21 cellular contexts compared by ENCODE assay signal in genomic region chr13:110503979-110504499, GRCh38. TPM values are rescaled to one million over a fixed set of nuclear protein-coding genes. Genes with fewer than 3 reads are reported as not detected.
DNase-seq lines count a peak whose midpoint lies in the region; ATAC-seq, FAIRE-seq and TF ChIP-seq lines count a peak whose summit lies in the region.
"Had no signal": no experiment of that assay in that cellular context is flagged by ENCODE, and none has a peak within 500 bp of the region (broad histone marks: within the 10 kb centered on the region; RNA-seq: fewer than 3 reads in every experiment).

No MANE protein-coding gene starts in this region.

- no peak for FAIRE-seq in GM12878 (lab: Jason Lieb, UNC)
- FAIRE-seq: A204.1, pancreas had no signal

- ATAC-seq in left cardiac atrium (no peak), GM12878 (no peak), HG02870 (IDR thresholded peaks at IDR 0.05; ENCODE audit: unreplicated experiment) (no peak)
- no peak for ATAC-seq in activated CD4-positive, CD25-positive, alpha-beta regulatory T cell treated with anti-CD3 and anti-CD28 coated beads, Interleukin-2, amount 50 U/mL, for 24 hours
- ATAC-seq: pancreas had no signal

- H3K4me2 ChIP-seq in GM12878 (ENCODE audit: control insufficient read depth, insufficient read depth): no peak overlapping the region

- CTCF ChIA-PET in GM12878 (lab: Yijun Ruan, JAX): interaction anchor here (1.4 kb wide), 1 partner anchor 48 kb away, joined by 4 read pairs; no protein-coding TSS in a partner anchor

- SMC1A ChIA-PET in GM12878 (lab: Charles Lee; ENCODE audit: uncharacterized antibody, unreplicated experiment): no interaction called here

- TF ChIP-seq CTCF in left ventricle myocardium inferior (IDR thresholded peaks at IDR 0.05; ENCODE audit: borderline replicate concordance): no peak
- TF ChIP-seq CTCF in GM12878 (IDR thresholded peaks at IDR 0.05 in 2 of 3, conservative IDR thresholded peaks at IDR 0.05 in 1 of 3; ENCODE audit: control insufficient read depth in 2 of 3, extremely low read depth in 1 of 3, insufficient read depth in 1 of 3, low read depth in 3 of 3, low read length in 3 of 3): no peak
- TF ChIP-seq CTCF in tibial artery (IDR thresholded peaks at IDR 0.05): no peak

- RAD21 ChIA-PET in GM12878 (lab: Charles Lee; ENCODE audit: unreplicated experiment): no interaction called here

- in situ Hi-C loops in GM12878 (cut with MboI): no loop called here

- BruUV-seq in GM12878 (replicated peaks; lab: Mats Ljungman, UMichigan): no TSS peak

- POLR2A ChIA-PET in GM12878 (lab: Charles Lee): no interaction called here

- H3K4me1 ChIP-seq in left ventricle myocardium inferior: peaks cover 42% of the 10 kb centered on the region
- H3K4me1 ChIP-seq in GM12878 (ENCODE audit: control insufficient read depth, insufficient read depth, low read length): no peaks in the 10 kb centered on the region; the same call in 1 of the 2 replicates
- H3K4me1 ChIP-seq in mesodermal cell (ENCODE audit: control insufficient read depth, insufficient read depth, low read length, poor library complexity, severe bottlenecking): peaks cover 4% of the 10 kb centered on the region
- H3K4me1 ChIP-seq in tibial artery: peaks cover 0 to 36% (median 22%) of the 10 kb centered on the region in 4 donors

- DNase-seq in left ventricle myocardium inferior: no peak
- DNase-seq in left cardiac atrium: no peak
- no peak for DNase-seq in GM12878 (ENCODE audit: low read depth, low spot score)
- DNase-seq in tibial artery: no peak
- no peak for DNase-seq in KG1 (lab: John Stamatoyannopoulos, UW)
- DNase-seq: activated CD4-positive, alpha-beta memory T cell treated with anti-CD3 and anti-CD28 coated beads for 36 hours; amniotic stem cell; C1 segment of cervical spinal cord; cerebellar nuclear complex; glutamatergic neuron; mammary epithelial cell; naive thymus-derived CD4-positive, alpha-beta T cell; NCI-H2029; NCI-H446 treated with DMSO at 0.1 percent for 48 hours; stimulated activated CD4-positive, alpha-beta T cell treated with anti-CD3 and anti-CD28 coated beads, Interleukin-4, amount 100 ng/mL, for 24 hours; T-helper 1 cell had no signal

- no peak overlapping the region for H2AFZ ChIP-seq in GM12878 (ENCODE audit: control insufficient read depth, low read depth, low read length)

- H3K27me3 ChIP-seq in left ventricle myocardium inferior (ENCODE audit: low read depth) (no peaks in the 10 kb centered on the region), GM12878 (replicated peaks in 1 of 2; ENCODE audit: control insufficient read depth in 2 of 2, insufficient read depth in 2 of 2, low read length in 1 of 2) (no peaks in the 10 kb centered on the region), tibial artery (no peaks in the 10 kb centered on the region)
- H3K27me3 ChIP-seq: pancreas had no signal

- H3K4me3 ChIP-seq in left ventricle myocardium inferior (no peak overlapping the region), GM12878 (no peak overlapping the region), mesodermal cell (ENCODE audit: extremely low read depth, insufficient read depth, low read length, poor library complexity, severe bottlenecking) (no peak overlapping the region), tibial artery (no peak overlapping the region)
- H3K4me3 ChIP-seq: pancreas had no signal

- TF ChIP-seq RAD21 in GM12878 (IDR thresholded peaks at IDR 0.05; ENCODE audit: insufficient read depth, low read depth, low read length): no peak

- H3K27ac ChIP-seq in left ventricle myocardium inferior (replicated peaks): peak overlapping the region; percentile 70
- no peak overlapping the region for H3K27ac ChIP-seq in GM12878 (ENCODE audit: control insufficient read depth, insufficient read depth)
- peak overlapping the region; percentile 16 for H3K27ac ChIP-seq in mesodermal cell (ENCODE audit: low read depth, low read length, severe bottlenecking)
- H3K27ac ChIP-seq in tibial artery: peak overlapping the region; percentile 54 to 62
- H3K27ac ChIP-seq: pancreas had no signal

- no peak for TF ChIP-seq POLR2A in GM12878 (IDR thresholded peaks at IDR 0.05; ENCODE audit: low read depth, low read length)

- no peak for TF ChIP-seq EP300 in GM12878 (IDR thresholded peaks at IDR 0.05; ENCODE audit: borderline replicate concordance in 1 of 2, control insufficient read depth in 1 of 2, low read depth in 2 of 2, low read length in 2 of 2)

- intact Hi-C loops in left ventricle myocardium inferior (cut with micrococcal nuclease) (no loop called here), left cardiac atrium (cut with DNase I) (loop anchor here in 1 of 2 donors (5.0 kb wide), 1 partner anchor 47 kb away; no protein-coding TSS in a partner anchor), GM12878 (cut with micrococcal nuclease; ENCODE audit: unreplicated experiment) (no loop called here), tibial artery (cut with DNase I; ENCODE audit: low total_unique reads) (loop anchor here (10.0 kb wide), 1 partner anchor 51 kb away; no protein-coding TSS in a partner anchor)

- H3K9ac ChIP-seq in GM12878 (ENCODE audit: control insufficient read depth, insufficient read depth, low read length): no peak overlapping the region

- H4K20me1 ChIP-seq in GM12878 (ENCODE audit: control insufficient read depth, insufficient read depth): no peaks in the 10 kb centered on the region

- H3K79me2 ChIP-seq in GM12878 (ENCODE audit: control insufficient read depth, insufficient read depth, low read length): no peaks in the 10 kb centered on the region

- WGBS in GM12878 (ENCODE audit: insufficient coverage, insufficient replicate concordance, low lambda C conversion rate, missing lambda C conversion rate): 20% methylated on average over 17 of the region's 18 CpGs
- WGBS in mesodermal cell (ENCODE audit: insufficient coverage in 2 of 2), 2 experiments: 93 to 97% methylated on average over 14 to 18 of the region's 18 CpGs

- H3K36me3 ChIP-seq in left ventricle myocardium inferior: peaks cover 93% of the 10 kb centered on the region
- no peaks in the 10 kb centered on the region for H3K36me3 ChIP-seq in GM12878 (ENCODE audit: control insufficient read depth in 2 of 2, insufficient read depth in 2 of 2, low read length in 1 of 2)
- peaks cover 100% of the 10 kb centered on the region for H3K36me3 ChIP-seq in mesodermal cell (ENCODE audit: control insufficient read depth, insufficient read depth, low read length)
- H3K36me3 ChIP-seq in tibial artery: peaks cover 69 to 98% (median 94%) of the 10 kb centered on the region in 3 donors

- H3K9me3 ChIP-seq in left ventricle myocardium inferior (replicated peaks) (no peaks in the 10 kb centered on the region), GM12878 (replicated peaks; ENCODE audit: control insufficient read depth, insufficient read depth, low read length) (peaks cover 2% of the 10 kb centered on the region; the same call in 1 of the 3 replicates), mesodermal cell (ENCODE audit: control insufficient read depth, low read length) (no peaks in the 10 kb centered on the region), tibial artery (no peaks in the 10 kb centered on the region)
- H3K9me3 ChIP-seq: pancreas had no signal

TF ChIP-seq in GM12878, 131 proteins besides CTCF, POLR2A, EP300 and RAD21:
- TF ChIP-seq PKNOX1 (IDR thresholded peaks at IDR 0.05) (peak; percentile 66), EGR1 (IDR thresholded peaks at IDR 0.05; ENCODE audit: borderline replicate concordance in 1 of 2, low read depth in 2 of 2, low read length in 2 of 2) (no peak), FOXK2 (IDR thresholded peaks at IDR 0.05) (no peak)

RNA-seq across cellular contexts. Expression of gene RAB20, which starts 57.5 kb away (rescaled TPM):
- total RNA-seq in left ventricle myocardium inferior (13.8 TPM), left cardiac atrium (10 to 100 TPM; 12.7 to 24.3 TPM), GM12878 (2014; rRNA removed) (14.6 and 18.2 TPM in 2 replicates), GM12878 (2014; rRNA removed; fragmentation: Illumina TruSeq; extraction: Trizol) (7.8 and 8.7 TPM in 2 replicates), GM12878 (2021) (13.1 and 13.6 TPM in 2 replicates)
- total RNA-seq in GM12878 (2013; cell fraction: nucleolus; rRNA removed): 24.9 and 25.2 TPM in 2 replicates
- polyA plus RNA-seq in GM12878 (2011; ENCODE audit: low read depth): 12.5 TPM
- polyA plus RNA-seq in GM12878 (2011; rRNA removed) (24.8 and 33.1 TPM in 2 replicates), GM12878 (2014; fragmentation: Illumina TruSeq; extraction: Trizol) (5.0 and 7.2 TPM in 2 replicates), GM12878 (2014; fragmentation: Nextera tagmentation; extraction: Ambion mirVana) (1 to 10 TPM in 1 of 2 experiments, under 1 TPM in 1; 0.48 to 2.1 TPM), GM12878 (2014; rRNA removed) (14.7 and 14.8 TPM in 2 replicates), GM12878 (2016; fragmentation: Nextera tagmentation; extraction: Ambion mirVana) (10 to 100 TPM in 1 of 2 experiments, 1 to 10 TPM in 1; 8.4 to 10.6 TPM)
- polyA plus RNA-seq in GM12878 (2011; cell fraction: cytosol; rRNA removed): 39.6 and 42.9 TPM in 2 replicates
- 20.8 and 21.8 TPM in 2 replicates for polyA plus RNA-seq in GM12878 (2011; cell fraction: nucleus; rRNA removed)
- polyA plus RNA-seq in GM12878 (2012): 19.4 and 23.2 TPM in 2 replicates
- 17.3 and 23.7 TPM in 2 replicates for polyA minus RNA-seq in GM12878 (2011; rRNA and poly(A)+ RNA removed)
- polyA minus RNA-seq in GM12878 (2011; cell fraction: cytosol; rRNA and poly(A)+ RNA removed): 8.3 and 8.4 TPM in 2 replicates
- 5.3 and 8.8 TPM in 2 replicates for polyA minus RNA-seq in GM12878 (2011; cell fraction: nucleus; rRNA and poly(A)+ RNA removed)
- polyA plus RNA-seq in mesodermal cell (2013, experiment 1 of 2): 2.6 TPM
- polyA plus RNA-seq in mesodermal cell (2013, experiment 2 of 2): 3.0 TPM
